ENCODE assay signal across 1 cellular context in the genomic region with DNA sequence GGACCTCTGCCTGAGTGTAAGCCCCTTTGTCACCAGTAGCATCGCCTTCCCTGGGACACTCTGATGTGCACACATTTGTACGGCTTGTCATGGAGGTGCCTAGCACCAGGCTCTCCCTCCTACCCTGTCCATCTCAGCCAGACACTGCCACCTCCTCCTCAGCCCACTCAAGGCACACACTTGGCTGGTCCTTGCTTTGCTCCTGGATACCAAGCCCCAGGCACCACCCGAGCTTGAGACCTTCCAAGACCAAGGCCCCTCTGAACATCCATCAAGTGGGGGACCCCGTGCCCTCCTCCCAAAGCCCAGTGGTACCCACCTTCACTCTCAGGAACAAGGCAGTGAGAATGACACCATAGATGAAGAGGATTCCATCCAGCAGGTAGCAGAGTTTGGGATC.
TF ChIP-seq lines count a peak whose summit lies in the region.

No MANE protein-coding gene starts in this region.

TF ChIP-seq in H1, 55 proteins besides CTCF, POLR2A, EP300 and RAD21:
- TF ChIP-seq GTF2F1 (IDR thresholded peaks at IDR 0.05; ENCODE audit: borderline replicate concordance, low read depth, low read length) (no peak), NRF1 (IDR thresholded peaks at IDR 0.05; ENCODE audit: low read depth, low read length) (no peak), SIX5 (IDR thresholded peaks at IDR 0.05; ENCODE audit: low read depth, low read length) (no peak)
- TF ChIP-seq, protein P1, sequence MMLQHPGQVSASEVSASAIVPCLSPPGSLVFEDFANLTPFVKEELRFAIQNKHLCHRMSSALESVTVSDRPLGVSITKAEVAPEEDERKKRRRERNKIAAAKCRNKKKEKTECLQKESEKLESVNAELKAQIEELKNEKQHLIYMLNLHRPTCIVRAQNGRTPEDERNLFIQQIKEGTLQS (IDR thresholded peaks at IDR 0.05; ENCODE audit: insufficient read depth, low read depth, low read length) = no peak
- TF ChIP-seq, protein P2, sequence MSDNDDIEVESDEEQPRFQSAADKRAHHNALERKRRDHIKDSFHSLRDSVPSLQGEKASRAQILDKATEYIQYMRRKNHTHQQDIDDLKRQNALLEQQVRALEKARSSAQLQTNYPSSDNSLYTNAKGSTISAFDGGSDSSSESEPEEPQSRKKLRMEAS (IDR thresholded peaks at IDR 0.05) = no peak
